In the genomic region with DNA sequence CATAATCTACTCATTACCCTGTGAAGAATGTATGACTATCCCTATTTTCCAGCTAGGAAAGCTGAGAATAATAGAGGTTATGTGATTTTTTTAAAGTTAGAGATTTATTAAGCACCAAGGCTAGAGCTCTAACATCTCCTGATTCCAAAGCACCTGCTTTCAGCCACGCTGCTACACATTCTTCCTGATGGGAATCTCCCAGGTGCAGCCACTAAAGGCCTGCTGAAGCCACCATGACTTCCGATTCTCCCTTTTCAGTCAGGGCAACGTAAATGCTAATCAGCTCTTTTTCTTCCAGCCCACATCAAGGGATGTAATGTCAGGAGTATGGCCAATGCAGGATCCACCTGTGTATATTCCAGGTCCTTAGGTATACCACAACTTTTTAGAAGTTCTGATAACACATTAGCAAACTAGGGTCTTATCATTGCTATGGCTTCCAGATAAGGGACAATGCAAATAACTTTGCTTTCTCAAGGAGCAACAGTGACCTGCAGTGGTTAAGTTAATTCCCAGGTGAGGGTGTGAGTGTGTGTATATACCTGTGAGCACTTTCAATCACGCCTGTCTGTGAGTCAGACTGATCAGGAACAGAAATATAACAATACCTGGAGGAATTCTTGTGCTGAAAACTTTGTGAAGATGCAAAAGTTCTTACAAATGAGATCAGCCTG, we compare ENCODE assay signal across 26 cellular contexts.
"Had no signal": no experiment of that assay in that cellular context is flagged by ENCODE, and none has a peak within 500 bp of the region (broad histone marks: within the 10 kb centered on the region; RNA-seq: fewer than 3 reads in every experiment).

No MANE protein-coding gene starts in this region.

- H3K27me3 Mint-ChIP-seq: dendritic cell treated with granulocyte-macrophage colony-stimulating factor and Interleukin-4, amounts not matched to agents 40 ng/mL and 50 ng/mL, for 4 days had no signal

- H3K4me3 Mint-ChIP-seq: dendritic cell treated with granulocyte-macrophage colony-stimulating factor and Interleukin-4, amounts not matched to agents 40 ng/mL and 50 ng/mL, for 4 days; effector memory CD8-positive, alpha-beta T cell; naive thymus-derived CD8-positive, alpha-beta T cell; nephron progenitor cell; stimulated activated naive B cell treated with anti-CD40 and anti-IgM and Interleukin-4, amounts not matched to agents 10 μg/mL and 1 μg/mL and 100 μg/mL, for 72 hours; stimulated activated naive CD8-positive, alpha-beta T cell treated with anti-CD3 and anti-CD28 coated beads, Interleukin-15, Interleukin-2, amounts not matched to agents 100 ng/mL and 50 ng/mL, for 24 hours had no signal

- H3K79me2 ChIP-seq: hepatocyte had no signal

- H3K4me1 Mint-ChIP-seq: naive thymus-derived CD8-positive, alpha-beta T cell; nephron progenitor cell; stimulated activated naive B cell treated with anti-CD40 and anti-IgM and Interleukin-4, amounts not matched to agents 10 μg/mL and 1 μg/mL and 100 μg/mL, for 72 hours had no signal

- H2AFZ ChIP-seq: hepatocyte had no signal

- FAIRE-seq: islet of Langerhans, small intestine had no signal

- H3K9me3 Mint-ChIP-seq: dendritic cell treated with granulocyte-macrophage colony-stimulating factor and Interleukin-4, amounts not matched to agents 40 ng/mL and 50 ng/mL, for 4 days; nephron progenitor cell; stimulated activated naive B cell treated with anti-CD40 and anti-IgM and Interleukin-4, amounts not matched to agents 10 μg/mL and 1 μg/mL and 100 μg/mL, for 72 hours; stimulated activated naive CD8-positive, alpha-beta T cell treated with anti-CD3 and anti-CD28 coated beads, Interleukin-15, Interleukin-2, amounts not matched to agents 100 ng/mL and 50 ng/mL, for 24 hours had no signal

- DNase-seq: colonic mucosa; effector memory CD8-positive, alpha-beta T cell; foreskin keratinocyte; heart left ventricle; left cardiac atrium; left lung; naive thymus-derived CD8-positive, alpha-beta T cell; nephron progenitor cell; nucleus accumbens; posterior cingulate gyrus; right lobe of liver; small intestine; stimulated activated CD4-positive, alpha-beta T cell treated with anti-CD3 and anti-CD28 coated beads, Interleukin-15, amount 100 ng/mL, for 24 hours; stimulated activated CD4-positive, alpha-beta T cell treated with anti-CD3 and anti-CD28 coated beads, Interleukin-2, amount 100 ng/mL, for 48 hours; stimulated activated naive B cell treated with anti-CD40 and anti-IgM and Interleukin-4, amounts not matched to agents 10 μg/mL and 1 μg/mL and 100 μg/mL, for 72 hours; transverse colon; upper lobe of right lung; uterus had no signal

- H3K4me3 ChIP-seq: colonic mucosa, gastroesophageal sphincter, heart left ventricle, hepatocyte, left lung, right lobe of liver, suprapubic skin, transverse colon, upper lobe of right lung, uterus had no signal

- H3K27ac ChIP-seq: colonic mucosa, epithelial cell of prostate, foreskin keratinocyte, gastroesophageal sphincter, heart left ventricle, hepatocyte, left lung, right lobe of liver, suprapubic skin, transverse colon, upper lobe of right lung, uterus had no signal

- H3K4me1 ChIP-seq: colonic mucosa, foreskin keratinocyte, gastroesophageal sphincter, heart left ventricle, left lung, right lobe of liver, transverse colon, upper lobe of right lung, uterus had no signal

- H3K36me3 ChIP-seq: colonic mucosa, gastroesophageal sphincter, heart left ventricle, left lung, right lobe of liver, suprapubic skin, transverse colon, upper lobe of right lung, uterus had no signal

- H3K27ac Mint-ChIP-seq: dendritic cell treated with granulocyte-macrophage colony-stimulating factor and Interleukin-4, amounts not matched to agents 40 ng/mL and 50 ng/mL, for 4 days; effector memory CD8-positive, alpha-beta T cell; naive thymus-derived CD8-positive, alpha-beta T cell; nephron progenitor cell; stimulated activated naive B cell treated with anti-CD40 and anti-IgM and Interleukin-4, amounts not matched to agents 10 μg/mL and 1 μg/mL and 100 μg/mL, for 72 hours; stimulated activated naive CD8-positive, alpha-beta T cell treated with anti-CD3 and anti-CD28 coated beads, Interleukin-15, Interleukin-2, amounts not matched to agents 100 ng/mL and 50 ng/mL, for 24 hours had no signal

- H3K27me3 ChIP-seq: colonic mucosa, foreskin keratinocyte, gastroesophageal sphincter, heart left ventricle, hepatocyte, left lung, right lobe of liver, suprapubic skin, transverse colon, upper lobe of right lung, uterus had no signal

- H3K9me3 ChIP-seq: colonic mucosa, gastroesophageal sphincter, heart left ventricle, left lung, right lobe of liver, suprapubic skin, transverse colon, upper lobe of right lung, uterus had no signal

- H3K36me3 Mint-ChIP-seq: naive thymus-derived CD8-positive, alpha-beta T cell; stimulated activated naive B cell treated with anti-CD40 and anti-IgM and Interleukin-4, amounts not matched to agents 10 μg/mL and 1 μg/mL and 100 μg/mL, for 72 hours had no signal

- ATAC-seq: effector memory CD8-positive, alpha-beta T cell; esophagus mucosa; foreskin keratinocyte; gastroesophageal sphincter; heart left ventricle; left cardiac atrium; left lung; naive thymus-derived CD8-positive, alpha-beta T cell; right lobe of liver; stimulated activated naive B cell treated with anti-CD40 and anti-IgM and Interleukin-4, amounts not matched to agents 10 μg/mL and 1 μg/mL and 100 μg/mL, for 72 hours; upper lobe of right lung had no signal

- H3K4me2 ChIP-seq: hepatocyte had no signal
